ENCODE assay signal across 8 cellular contexts in genomic region chr9:26326473-26327044, GRCh38.
A peak's percentile ranks its signal among the peaks of the same experiment; 100 is the strongest.
DNase-seq lines count a peak whose midpoint lies in the region; ATAC-seq and TF ChIP-seq lines count a peak whose summit lies in the region.

No MANE protein-coding gene starts in this region.

- no peaks in the 10 kb centered on the region for H3K4me1 ChIP-seq in lung (ENCODE audit: control insufficient read depth in 2 of 2, insufficient read depth in 2 of 2, low read length in 2 of 2)

- no peak overlapping the region for H3K27ac Mint-ChIP-seq in activated T-helper 1 cell treated with anti-CD3 and anti-CD28 coated beads, Interleukin-12 subunit alpha, Interleukin-12 subunit beta, Interleukin-2, Interleukin-4 antibody, amounts not matched to agents 30 ng/mL and 10 ng/mL and 1 ng/mL, durations not matched to agents 14 hours and 24 hours and 36 hours
- no peak overlapping the region for H3K27ac Mint-ChIP-seq in immature natural killer cell

- no peak overlapping the region for H3K4me3 Mint-ChIP-seq in activated T-helper 1 cell treated with anti-CD3 and anti-CD28 coated beads, Interleukin-12 subunit alpha, Interleukin-12 subunit beta, Interleukin-2, Interleukin-4 antibody, amounts not matched to agents 30 ng/mL and 10 ng/mL and 1 ng/mL, durations not matched to agents 14 hours and 24 hours and 36 hours
- H3K4me3 Mint-ChIP-seq in immature natural killer cell = no peak overlapping the region

- no peaks in the 10 kb centered on the region for H3K4me1 Mint-ChIP-seq in activated T-helper 1 cell treated with anti-CD3 and anti-CD28 coated beads, Interleukin-12 subunit alpha, Interleukin-12 subunit beta, Interleukin-2, Interleukin-4 antibody, amounts not matched to agents 30 ng/mL and 10 ng/mL and 1 ng/mL, durations not matched to agents 14 hours and 24 hours and 36 hours (ENCODE audit: low read depth)
- H3K4me1 Mint-ChIP-seq in immature natural killer cell = no peaks in the 10 kb centered on the region

- 6 to 7% methylated on average over 6 of the region's 6 CpGs for WGBS in lung, 2 donors

- intact Hi-C loops in activated T-helper 1 cell treated with anti-CD3 and anti-CD28 coated beads, Interleukin-12 subunit alpha, Interleukin-12 subunit beta, Interleukin-2, Interleukin-4 antibody, amounts not matched to agents 30 ng/mL and 10 ng/mL and 1 ng/mL, durations not matched to agents 14 hours and 24 hours and 36 hours (cut with micrococcal nuclease) = no loop called here

- H3K36me3 Mint-ChIP-seq in activated T-helper 1 cell treated with anti-CD3 and anti-CD28 coated beads, Interleukin-12 subunit alpha, Interleukin-12 subunit beta, Interleukin-2, Interleukin-4 antibody, amounts not matched to agents 30 ng/mL and 10 ng/mL and 1 ng/mL, durations not matched to agents 14 hours and 24 hours and 36 hours (ENCODE audit: low read depth) = no peaks in the 10 kb centered on the region
- no peaks in the 10 kb centered on the region for H3K36me3 Mint-ChIP-seq in immature natural killer cell

- H3K27ac ChIP-seq in lung (ENCODE audit: low read depth in 1 of 2, low read length in 1 of 2) = no peak overlapping the region

- H3K27me3 Mint-ChIP-seq in activated T-helper 1 cell treated with anti-CD3 and anti-CD28 coated beads, Interleukin-12 subunit alpha, Interleukin-12 subunit beta, Interleukin-2, Interleukin-4 antibody, amounts not matched to agents 30 ng/mL and 10 ng/mL and 1 ng/mL, durations not matched to agents 14 hours and 24 hours and 36 hours (ENCODE audit: insufficient read depth) = no peaks in the 10 kb centered on the region
- H3K27me3 Mint-ChIP-seq in immature natural killer cell (ENCODE audit: low read depth in 3 of 3) = peaks cover 0 to 3% (median 2%) of the 10 kb centered on the region in 3 donors

- no peaks in the 10 kb centered on the region for H3K9me3 ChIP-seq in lung (ENCODE audit: control insufficient read depth in 2 of 2, insufficient read depth in 1 of 2, low read length in 1 of 2)

- H3K27me3 ChIP-seq in lung (ENCODE audit: control insufficient read depth, insufficient read depth) = no peaks in the 10 kb centered on the region

- H3K36me3 ChIP-seq in lung (ENCODE audit: control insufficient read depth in 2 of 2, insufficient read depth in 2 of 2, low read length in 2 of 2) = no peaks in the 10 kb centered on the region

- ATAC-seq in HG03097 (IDR thresholded peaks at IDR 0.05; ENCODE audit: low FRiP score, unreplicated experiment) (peak; percentile 57), lung (ENCODE audit: insufficient read depth, low FRiP score) (no peak)

- TF ChIP-seq CTCF in GM12874 (IDR thresholded peaks at IDR 0.05; ENCODE audit: insufficient read depth, low read depth, low read length) = peak; percentile 62
- peak; percentile 32 for TF ChIP-seq CTCF in lung (IDR thresholded peaks at IDR 0.05; ENCODE audit: control extremely low read depth, extremely low read depth)

- peak; percentile 34 for DNase-seq in AG08396 (ENCODE audit: low spot score)
- peak; percentile 9 for DNase-seq in NCI-H774 (lab: John Stamatoyannopoulos, UW)
- peak; percentile 20 for DNase-seq in cerebellum (ENCODE audit: low spot score)
- DNase-seq in lung (ENCODE audit: low spot score) = no peak
- no peak for DNase-seq in activated T-helper 1 cell treated with anti-CD3 and anti-CD28 coated beads, Interleukin-12 subunit alpha, Interleukin-12 subunit beta, Interleukin-2, Interleukin-4 antibody, amounts not matched to agents 30 ng/mL and 10 ng/mL and 1 ng/mL, durations not matched to agents 14 hours and 24 hours and 36 hours (ENCODE audit: low spot score)
- no peak for DNase-seq in immature natural killer cell

- no peak overlapping the region for H3K4me3 ChIP-seq in lung

- no peaks in the 10 kb centered on the region for H3K9me3 Mint-ChIP-seq in activated T-helper 1 cell treated with anti-CD3 and anti-CD28 coated beads, Interleukin-12 subunit alpha, Interleukin-12 subunit beta, Interleukin-2, Interleukin-4 antibody, amounts not matched to agents 30 ng/mL and 10 ng/mL and 1 ng/mL, durations not matched to agents 14 hours and 24 hours and 36 hours
- H3K9me3 Mint-ChIP-seq in immature natural killer cell = peaks cover 7 to 52% (median 13%) of the 10 kb centered on the region in 6 donors

Comparison
In these comparisons a context has a peak if more than half of its experiments do, and no peak if none do; other contexts are left out.
1. DNase-seq: peak in AG08396 (single experiment), NCI-H774 (single experiment) and cerebellum (single experiment); none in lung (single experiment), activated T-helper 1 cell treated with anti-CD3 and anti-CD28 coated beads, Interleukin-12 subunit alpha, Interleukin-12 subunit beta, Interleukin-2, Interleukin-4 antibody, amounts not matched to agents 30 ng/mL and 10 ng/mL and 1 ng/mL, durations not matched to agents 14 hours and 24 hours and 36 hours (single experiment) and immature natural killer cell (0 of 3).